In genomic region chr4:128461300-128462103, GRCh38 we compare ENCODE assay signal across 9 cellular contexts.
DNase-seq lines count a peak whose midpoint lies in the region; ATAC-seq and TF ChIP-seq lines count a peak whose summit lies in the region.
"Had no signal": no experiment of that assay in that cellular context is flagged by ENCODE, and none has a peak within 500 bp of the region (broad histone marks: within the 10 kb centered on the region; RNA-seq: fewer than 3 reads in every experiment).

No MANE protein-coding gene starts in this region.

- H3K27ac ChIP-seq in IMR-90 (ENCODE audit: insufficient read depth, low read length), result peak overlapping the region; percentile 28; the same call in 1 of the 2 replicates

- TF ChIP-seq RAD21 in IMR-90 (IDR thresholded peaks at IDR 0.05; ENCODE audit: low read length), result no peak

- whole genome bisulfite sequencing in IMR-90 (ENCODE audit: extremely low coverage in 2 of 2, insufficient read length in 1 of 2), 2 experiments, result no CpG with 5 or more reads among the region's 5 CpGs

- H3K4me2 ChIP-seq in IMR-90 (ENCODE audit: low read depth, low read length), result no peak overlapping the region; the same call in 1 of the 2 replicates

- TF ChIP-seq POLR2A in IMR-90 (IDR thresholded peaks at IDR 0.05; ENCODE audit: low read depth, low read length), result no peak

- peak overlapping the region; percentile 88 for H2BK20ac ChIP-seq in IMR-90 (ENCODE audit: low read depth, low read length)

- no peaks in the 10 kb centered on the region for H4K20me1 ChIP-seq in IMR-90 (ENCODE audit: insufficient read depth, low read length)

- no peaks in the 10 kb centered on the region for H3K27me3 ChIP-seq in IMR-90 (ENCODE audit: control insufficient read depth, insufficient read depth, low read length)
- H3K27me3 ChIP-seq: tibial nerve had no signal

- CTCF ChIA-PET in IMR-90 (lab: Yijun Ruan, JAX), result interaction anchor here (0.8 to 1.0 kb wide), 2 partner anchors 61 to 360 kb away, joined by 3 read pairs; no protein-coding TSS in a partner anchor

- in situ Hi-C loops in IMR-90 (cut with MboI; ENCODE audit: low sequenced_read_pairs), result loop anchor here (5.0 kb wide), 1 partner anchor 351 kb away; no protein-coding TSS in a partner anchor

- H4K91ac ChIP-seq in IMR-90 (ENCODE audit: insufficient read depth, low read depth, low read length), result peak overlapping the region; percentile 59; the same call in 1 of the 2 replicates

- H3K18ac ChIP-seq in IMR-90 (ENCODE audit: low read depth, low read length), result peak overlapping the region; percentile 22

- intact Hi-C loops in IMR-90 (cut with micrococcal nuclease), result no loop called here

- H2BK15ac ChIP-seq in IMR-90 (ENCODE audit: low read depth, low read length), result peak overlapping the region; percentile 81; the same call in 2 of the 3 replicates

- DNase-seq in IMR-90 (peak; percentile 88), ecto neural progenitor cell (ENCODE audit: low spot score) (peak; percentile 57), retinal pigment epithelial cell (ENCODE audit: low read depth) (peak; percentile 95), type B pancreatic cell (ENCODE audit: extremely low spot score, unreplicated experiment) (no peak), NCI-H187 (lab: John Stamatoyannopoulos, UW) (no peak)
- DNase-seq in activated CD8-positive, alpha-beta memory T cell treated with anti-CD3 and anti-CD28 coated beads, Interleukin-2, amount 50 U/mL, for 48 hours, result no peak

- no peak overlapping the region for H2AK9ac ChIP-seq in IMR-90 (replicated peaks; ENCODE audit: low read depth, low read length, poor library complexity)

- peaks cover 3% of the 10 kb centered on the region for H3K27me3 Mint-ChIP-seq in type B pancreatic cell

- no peaks in the 10 kb centered on the region for H3K36me3 Mint-ChIP-seq in type B pancreatic cell

- peak overlapping the region; percentile 49 for H2AFZ ChIP-seq in IMR-90 (replicated peaks; ENCODE audit: low read length, poor library complexity)

- ATAC-seq in GM19043 (IDR thresholded peaks at IDR 0.05; ENCODE audit: low read depth, unreplicated experiment) (peak; percentile 55), IMR-90 (ENCODE audit: low read depth) (peak; percentile 98), HG03139 (IDR thresholded peaks at IDR 0.05; ENCODE audit: unreplicated experiment) (no peak)

- no peak overlapping the region for H3K4me3 Mint-ChIP-seq in type B pancreatic cell

- H3K27ac Mint-ChIP-seq in type B pancreatic cell, result no peak overlapping the region

- no peaks in the 10 kb centered on the region for H3K9me3 ChIP-seq in IMR-90 (ENCODE audit: control insufficient read depth, insufficient read depth, low read length)
- H3K9me3 ChIP-seq: tibial nerve had no signal

- H3K14ac ChIP-seq in IMR-90 (replicated peaks; ENCODE audit: low read depth, low read length), result peak overlapping the region; percentile 57

- TF ChIP-seq CTCF in IMR-90 (conservative IDR thresholded peaks at IDR 0.05; ENCODE audit: low read depth, low read length) (no peak), retinal pigment epithelial cell (conservative IDR thresholded peaks at IDR 0.05; ENCODE audit: low read depth, low read length) (no peak), type B pancreatic cell (conservative IDR thresholded peaks at IDR 0.05) (no peak)

- H3K4me1 ChIP-seq in IMR-90 (ENCODE audit: control insufficient read depth, insufficient read depth, low read length), result peaks cover 4% of the 10 kb centered on the region; the same call in 1 of the 2 replicates

- peaks cover 4% of the 10 kb centered on the region for H3K4me1 Mint-ChIP-seq in type B pancreatic cell (ENCODE audit: unreplicated experiment)

- no peaks in the 10 kb centered on the region for H3K36me3 ChIP-seq in IMR-90 (ENCODE audit: control insufficient read depth, insufficient read depth, low read length)
- H3K36me3 ChIP-seq: tibial nerve had no signal

- peak overlapping the region; percentile 76; the same call in 1 of the 2 replicates for H3K4ac ChIP-seq in IMR-90 (ENCODE audit: low read depth, low read length)

- H3K79me1 ChIP-seq in IMR-90 (ENCODE audit: low read depth in 1 of 2, low read length in 2 of 2), result no peaks in the 10 kb centered on the region

- H4K8ac ChIP-seq in IMR-90 (ENCODE audit: low read depth in 2 of 2, low read length in 2 of 2), result peak overlapping the region in 1 of 2 experiments; percentile 83; a peak in 2 of 4 replicates

- peak overlapping the region; percentile 81 for H2BK120ac ChIP-seq in IMR-90 (ENCODE audit: low read depth, low read length)

- H4K5ac ChIP-seq in IMR-90 (ENCODE audit: low read depth, low read length), result peak overlapping the region; percentile 17; the same call in 1 of the 2 replicates

- POLR2A ChIA-PET in IMR-90 (lab: Charles Lee; ENCODE audit: unreplicated experiment), result no interaction called here

- peak overlapping the region; percentile 71 for H2BK5ac ChIP-seq in IMR-90 (ENCODE audit: low read depth, low read length, poor library complexity, severe bottlenecking)

- H3K9ac ChIP-seq in IMR-90 (ENCODE audit: low read depth, low read length), result no peak overlapping the region

- 0 out of 2 replicates have a peak, but pooled peaks cover 2% of the 10 kb centered on the region for H3K9me1 ChIP-seq in IMR-90 (ENCODE audit: insufficient read depth, low read length)

- peak overlapping the region; percentile 8; the same call in 1 of the 2 replicates for H2AK5ac ChIP-seq in IMR-90 (ENCODE audit: low read depth, low read length)

- no TSS peak for BruUV-seq in IMR-90 (replicated peaks; lab: Mats Ljungman, UMichigan)

- H3K56ac ChIP-seq in IMR-90 (ENCODE audit: extremely low read depth, insufficient read depth, low read length), result no peak overlapping the region

- H3K4me3 ChIP-seq in IMR-90 (ENCODE audit: insufficient read depth, low read depth, low read length) (no peak overlapping the region), retinal pigment epithelial cell (ENCODE audit: low read length) (no peak overlapping the region)
- H3K4me3 ChIP-seq: tibial nerve had no signal

- H3K23ac ChIP-seq in IMR-90 (ENCODE audit: low read depth, low read length), result peak overlapping the region; percentile 20; the same call in 1 of the 2 replicates

- H3K9me3 Mint-ChIP-seq in type B pancreatic cell, result no peaks in the 10 kb centered on the region

- dilution Hi-C loops in IMR-90 (cut with HindIII; ENCODE audit: low sequenced_read_pairs, unreplicated experiment), result no loop called here

TF ChIP-seq in IMR-90, 13 proteins besides CTCF, POLR2A, EP300 and RAD21:
- TF ChIP-seq MXI1 (IDR thresholded peaks at IDR 0.05; ENCODE audit: borderline replicate concordance, low read depth, low read length) (no peak), BHLHE40 (IDR thresholded peaks at IDR 0.05; ENCODE audit: low read depth, low read length) (no peak), CHD1 (IDR thresholded peaks at IDR 0.05; ENCODE audit: low read depth, low read length) (no peak), NFE2L2 (IDR thresholded peaks at IDR 0.05; ENCODE audit: low read depth, low read length) (no peak), FOS (IDR thresholded peaks at IDR 0.05; ENCODE audit: low read depth, low read length) (peak; percentile 67)
TF ChIP-seq in IMR-90: peak in this region for 1.

Comparison
In these comparisons a context has a peak if more than half of its experiments do, and no peak if none do; other contexts are left out.
1. DNase-seq: peak in IMR-90 (single experiment), ecto neural progenitor cell (single experiment) and retinal pigment epithelial cell (single experiment); none in activated CD8-positive, alpha-beta memory T cell treated with anti-CD3 and anti-CD28 coated beads, Interleukin-2, amount 50 U/mL, for 48 hours (single experiment), type B pancreatic cell (single experiment) and NCI-H187 (0 of 2).